In genomic region chrX:37543324-37543723, GRCh38 we compare ENCODE assay signal across 29 cellular contexts. TPM values are rescaled to one million over a fixed set of nuclear protein-coding genes. Genes with fewer than 3 reads are reported as not detected.
DNase-seq lines count a peak whose midpoint lies in the region; ATAC-seq, FAIRE-seq and TF ChIP-seq lines count a peak whose summit lies in the region.
"Had no signal": no experiment of that assay in that cellular context is flagged by ENCODE, and none has a peak within 500 bp of the region (broad histone marks: within the 10 kb centered on the region; RNA-seq: fewer than 3 reads in every experiment).

No MANE protein-coding gene starts in this region.

- intact Hi-C loops in kidney (cut with DNase I): no loop called here
- intact Hi-C loops in sciatic nerve (cut with DNase I): no loop called here
- intact Hi-C loops in spleen (cut with DNase I; ENCODE audit: low total_unique reads): no loop called here

- no peaks in the 10 kb centered on the region for H3K27me3 ChIP-seq in spleen (replicated peaks in 1 of 7)
- H3K27me3 ChIP-seq: BE2C, BLaER1 had no signal

- H3K27ac ChIP-seq in kidney (ENCODE audit: low read depth in 2 of 2, low read length in 2 of 2): no peak overlapping the region
- no peak overlapping the region for H3K27ac ChIP-seq in spleen
- H3K27ac ChIP-seq: BLaER1 had no signal

- ATAC-seq in sciatic nerve: no peak
- ATAC-seq in HG02884 (IDR thresholded peaks at IDR 0.05; ENCODE audit: unreplicated experiment): no peak
- ATAC-seq: GM12878 had no signal

- peaks cover 15% of the 10 kb centered on the region for H3K9me3 Mint-ChIP-seq in osteocyte (ENCODE audit: unreplicated experiment)

- FAIRE-seq in kidney (lab: Jason Lieb, UNC): no peak
- FAIRE-seq: A204.1, GM12878, GM12892, GM18507 had no signal

- WGBS in spleen, 5 donors: 88 to 96% (median 94%) methylated on average over 4 to 23 of the region's 23 CpGs

- no peaks in the 10 kb centered on the region for H3K4me1 Mint-ChIP-seq in osteocyte (ENCODE audit: unreplicated experiment)
- H3K4me1 Mint-ChIP-seq: CD14-positive monocyte; CD4-positive, alpha-beta memory T cell; CD4-positive, CD25-positive, alpha-beta regulatory T cell; CD8-positive, alpha-beta memory T cell had no signal

- no peaks in the 10 kb centered on the region for H3K9me3 ChIP-seq in kidney (ENCODE audit: control insufficient read depth in 1 of 2, low read length in 2 of 2)
- H3K9me3 ChIP-seq in spleen: peaks cover 0 to 5% (median 0%) of the 10 kb centered on the region in 8 donors
- H3K9me3 ChIP-seq: BE2C had no signal

- no peak overlapping the region for H3K4me3 ChIP-seq in kidney (ENCODE audit: low read length in 2 of 2)
- no peak overlapping the region for H3K4me3 ChIP-seq in spleen
- H3K4me3 ChIP-seq: BLaER1, GM12878 had no signal

- H3K4me1 ChIP-seq in kidney (ENCODE audit: control insufficient read depth in 1 of 2, insufficient read depth in 1 of 2, low read depth in 1 of 2, low read length in 2 of 2) (no peaks in the 10 kb centered on the region), spleen (no peaks in the 10 kb centered on the region)
- H3K4me1 ChIP-seq: BE2C, BLaER1 had no signal

- DNase-seq in kidney: peak; percentile 43
- peak; percentile 41 for DNase-seq in sciatic nerve (ENCODE audit: low spot score)
- DNase-seq in spleen: peak; percentile 71
- DNase-seq in osteocyte (ENCODE audit: extremely low spot score, unreplicated experiment): no peak
- DNase-seq in stimulated activated CD4-positive, alpha-beta T cell treated with anti-CD3 and anti-CD28 coated beads, Interleukin-15, amount 100 ng/mL, for 24 hours: no peak
- DNase-seq in iPS-NIHi11 (ENCODE audit: low spot score): no peak
- DNase-seq: 8988T; ACHN; BE2C; C1 segment of cervical spinal cord; CD4-positive, CD25-positive, alpha-beta regulatory T cell; CD8-positive, alpha-beta memory T cell; COR-L47; DMS 273 treated with DMSO at 0.1 percent for 48 hours; DMS153; DMS53; DMS79; DND-41; EL; GDM1 had no signal

- no peak for TF ChIP-seq POLR2A in spleen (IDR thresholded peaks at IDR 0.05)

- TF ChIP-seq CTCF in kidney (IDR thresholded peaks at IDR 0.05; ENCODE audit: borderline replicate concordance, extremely low read depth, insufficient read depth) (no peak), spleen (IDR thresholded peaks at IDR 0.05 in 8 of 11, conservative IDR thresholded peaks at IDR 0.05 in 3 of 11) (no peak), osteocyte (IDR thresholded peaks at IDR 0.05) (no peak)

- H3K4me3 Mint-ChIP-seq in osteocyte (ENCODE audit: unreplicated experiment): no peak overlapping the region
- H3K4me3 Mint-ChIP-seq: CD14-positive monocyte; CD4-positive, alpha-beta memory T cell; CD4-positive, CD25-positive, alpha-beta regulatory T cell; CD8-positive, alpha-beta memory T cell had no signal

- no peaks in the 10 kb centered on the region for H3K36me3 Mint-ChIP-seq in osteocyte (ENCODE audit: unreplicated experiment)
- H3K36me3 Mint-ChIP-seq: CD14-positive monocyte; CD4-positive, alpha-beta memory T cell; CD4-positive, CD25-positive, alpha-beta regulatory T cell; CD8-positive, alpha-beta memory T cell had no signal

- H3K27ac Mint-ChIP-seq in osteocyte (ENCODE audit: unreplicated experiment): no peak overlapping the region
- H3K27ac Mint-ChIP-seq: CD14-positive monocyte; CD4-positive, alpha-beta memory T cell; CD4-positive, CD25-positive, alpha-beta regulatory T cell; CD8-positive, alpha-beta memory T cell had no signal

- H3K9ac ChIP-seq in kidney (ENCODE audit: low read length in 2 of 2): no peak overlapping the region
- H3K9ac ChIP-seq: BLaER1 had no signal

- H3K27me3 Mint-ChIP-seq in osteocyte (ENCODE audit: unreplicated experiment): no peaks in the 10 kb centered on the region
- H3K27me3 Mint-ChIP-seq: CD4-positive, alpha-beta memory T cell; CD4-positive, CD25-positive, alpha-beta regulatory T cell had no signal

- H3K36me3 ChIP-seq in kidney (ENCODE audit: control insufficient read depth in 1 of 2, insufficient read depth in 2 of 2, low read length in 2 of 2) (no peaks in the 10 kb centered on the region), spleen (no peaks in the 10 kb centered on the region)
- H3K36me3 ChIP-seq: BE2C, BLaER1 had no signal

RNA-seq across cellular contexts. Expression of gene LANCL3, which starts 28.1 kb away (rescaled TPM):
- total RNA-seq in kidney: 0.38 TPM
- polyA plus RNA-seq in kidney (ENCODE audit: insufficient read depth, low read depth, low replicate concordance): 0.30 TPM
- 0.36 TPM for total RNA-seq in sciatic nerve
- under 1 TPM; 0.49 to 0.88 (median 0.68) TPM for total RNA-seq in spleen
- under 1 TPM; under 0.01 to 0.11 (median 0.03) TPM for polyA plus RNA-seq in spleen
- total RNA-seq in osteocyte: 0.03 and 0.05 TPM in 2 replicates
- total RNA-seq: G401, GM12878 had no signal
- polyA plus RNA-seq: CD4-positive, CD25-positive, alpha-beta regulatory T cell; GM12878 had no signal

Comparison
In these comparisons a context has a peak if more than half of its experiments do, and no peak if none do; other contexts are left out.
1. DNase-seq: peak in kidney (single experiment), sciatic nerve (single experiment) and spleen (single experiment); none in osteocyte (single experiment), stimulated activated CD4-positive, alpha-beta T cell treated with anti-CD3 and anti-CD28 coated beads, Interleukin-15, amount 100 ng/mL, for 24 hours (single experiment) and iPS-NIHi11 (single experiment).